Comparison of ENCODE assay signal across 8 cellular contexts in genomic region chr18:50401888-50402287, GRCh38. TPM values are rescaled to one million over a fixed set of nuclear protein-coding genes. Genes with fewer than 3 reads are reported as not detected.
A peak's percentile ranks its signal among the peaks of the same experiment; 100 is the strongest.
DNase-seq lines count a peak whose midpoint lies in the region; ATAC-seq, FAIRE-seq and TF ChIP-seq lines count a peak whose summit lies in the region.

No MANE protein-coding gene starts in this region.

- POLR2A ChIA-PET in HepG2 (lab: Yijun Ruan, JAX) = interaction anchor here (1.2 kb wide), 1 partner anchor 27 kb away, joined by 3 read pairs; the partner anchor contains the start of gene SKA1

- CTCF ChIA-PET in Calu3 (lab: Charles Lee) (no interaction called here), HepG2 (lab: Yijun Ruan, JAX; ENCODE audit: low intra/inter-chr PET ratio, low total read pairs) (no interaction called here)

- no peak overlapping the region for H3K4me3 Mint-ChIP-seq in Calu3 (ENCODE audit: low read depth, unreplicated experiment)
- H3K4me3 Mint-ChIP-seq in activated naive CD8-positive, alpha-beta T cell treated with anti-CD3 and anti-CD28 coated beads, Interleukin-2, amount 50 U/mL, for 24 hours = no peak overlapping the region

- H3K27me3 ChIP-seq in HepG2 (ENCODE audit: control insufficient read depth in 1 of 2, insufficient read depth in 2 of 2, low read length in 2 of 2) = no peaks in the 10 kb centered on the region; a peak in 1 of 5 replicates

- WGBS in HepG2 (ENCODE audit: low lambda C conversion rate) = 59% methylated on average over 2 of the region's 21 CpGs

- peak overlapping the region; percentile 37; the same call in 1 of the 2 replicates for H3K9ac ChIP-seq in HepG2 (ENCODE audit: insufficient read depth, low read depth, low read length)

- TF ChIP-seq CTCF in Calu3 (IDR thresholded peaks at IDR 0.05; ENCODE audit: unreplicated experiment) (no peak), HepG2 (CRISPR knock-in tag; IDR thresholded peaks at IDR 0.05) (peak; percentile 46)

- no peak overlapping the region for H2AFZ ChIP-seq in HepG2 (ENCODE audit: low read length)

- in situ Hi-C loops in HepG2 (cut with HindIII; ENCODE audit: extremely low pct_ligation_motif_present, low pct_unique_long_range_greater_than_20kb) (no loop called here), G401 (cut with HindIII; ENCODE audit: low sequenced_read_pairs) (no loop called here)

- H3K4me3 ChIP-seq in HepG2 (replicated peaks in 1 of 3; ENCODE audit: insufficient read depth in 1 of 3, low read depth in 2 of 3, low read length in 3 of 3) = peak overlapping the region in 1 of 3 experiments; percentile 42; a peak in 1 of 6 replicates

- H3K36me3 Mint-ChIP-seq in Calu3 (ENCODE audit: insufficient read depth, unreplicated experiment) = no peaks in the 10 kb centered on the region
- H3K36me3 Mint-ChIP-seq in activated naive CD8-positive, alpha-beta T cell treated with anti-CD3 and anti-CD28 coated beads, Interleukin-2, amount 50 U/mL, for 24 hours (ENCODE audit: low read depth) = no peaks in the 10 kb centered on the region

- FAIRE-seq in HepG2 (lab: Jason Lieb, UNC) = peak; percentile 47
- FAIRE-seq in frontal cortex (lab: Jason Lieb, UNC) = no peak

- no peaks in the 10 kb centered on the region for H3K9me3 ChIP-seq in HepG2 (ENCODE audit: low read length)

- BruUV-seq in Calu3 (replicated peaks; lab: Mats Ljungman, UMichigan) (no TSS peak), HepG2 (replicated peaks; lab: Mats Ljungman, UMichigan) (no TSS peak)

- no peaks in the 10 kb centered on the region for H3K79me2 ChIP-seq in HepG2 (ENCODE audit: insufficient read depth, low read length)

- peaks cover 11% of the 10 kb centered on the region for H3K4me1 Mint-ChIP-seq in Calu3 (ENCODE audit: low read depth, unreplicated experiment)
- H3K4me1 Mint-ChIP-seq in activated naive CD8-positive, alpha-beta T cell treated with anti-CD3 and anti-CD28 coated beads, Interleukin-2, amount 50 U/mL, for 24 hours = peaks cover 2% of the 10 kb centered on the region

- H3K27ac ChIP-seq in HepG2 (ENCODE audit: extremely low read length, insufficient read depth, low read length) = no peak overlapping the region

- peak; percentile 63 for ATAC-seq in activated naive CD8-positive, alpha-beta T cell treated with anti-CD3 and anti-CD28 coated beads, Interleukin-2, amount 50 U/mL, for 24 hours
- ATAC-seq in HepG2 (peak; percentile 96), GM21423 (IDR thresholded peaks at IDR 0.05; ENCODE audit: unreplicated experiment) (no peak), GM19395 (IDR thresholded peaks at IDR 0.05; ENCODE audit: unreplicated experiment) (no peak)

- TF ChIP-seq EP300 in Ishikawa (IDR thresholded peaks at IDR 0.05; ENCODE audit: borderline replicate concordance) (no peak), HepG2 (IDR thresholded peaks at IDR 0.05; ENCODE audit: low read depth in 2 of 2, low read length in 2 of 2) (0 out of 4 replicates have a peak, but pooled peaks of 1 of the 2 experiments have one; percentile 12), HepG2 (CRISPR knock-in tag; IDR thresholded peaks at IDR 0.05; ENCODE audit: borderline replicate concordance) (no peak)

- peaks cover 15% of the 10 kb centered on the region for H3K27me3 Mint-ChIP-seq in Calu3 (ENCODE audit: unreplicated experiment)
- H3K27me3 Mint-ChIP-seq in activated naive CD8-positive, alpha-beta T cell treated with anti-CD3 and anti-CD28 coated beads, Interleukin-2, amount 50 U/mL, for 24 hours = peaks cover 57% of the 10 kb centered on the region

- peak overlapping the region; percentile 55 for H3K4me2 ChIP-seq in HepG2 (ENCODE audit: low read depth, low read length)

- peaks cover 66% of the 10 kb centered on the region for H3K4me1 ChIP-seq in HepG2 (ENCODE audit: insufficient read depth, low read length)

- TF ChIP-seq RAD21 in Ishikawa (IDR thresholded peaks at IDR 0.05; ENCODE audit: low read depth) (no peak), HepG2 (CRISPR knock-in tag; IDR thresholded peaks at IDR 0.05) (peak; percentile 38; the same call in 1 of the 2 replicates)

- intact Hi-C loops in Calu3 (cut with micrococcal nuclease; ENCODE audit: unreplicated experiment) (no loop called here), HepG2 (cut with micrococcal nuclease; ENCODE audit: unreplicated experiment) (no loop called here)

- DNase-seq in Calu3 (peak; percentile 69), HepG2 (ENCODE audit: low spot score) (peak; percentile 77), frontal cortex (ENCODE audit: low spot score in 2 of 2) (no peak), G401 (ENCODE audit: low spot score) (no peak)
- peak; percentile 34 for DNase-seq in activated naive CD8-positive, alpha-beta T cell treated with anti-CD3 and anti-CD28 coated beads, Interleukin-2, amount 50 U/mL, for 24 hours

- H3K27ac Mint-ChIP-seq in Calu3 (ENCODE audit: unreplicated experiment) = no peak overlapping the region
- H3K27ac Mint-ChIP-seq in activated naive CD8-positive, alpha-beta T cell treated with anti-CD3 and anti-CD28 coated beads, Interleukin-2, amount 50 U/mL, for 24 hours = no peak overlapping the region

- TF ChIP-seq POLR2A in HepG2 (IDR thresholded peaks at IDR 0.05; ENCODE audit: insufficient read depth in 1 of 2, low read depth in 2 of 2, low read length in 2 of 2) = no peak

- H3K9me3 Mint-ChIP-seq in Calu3 (ENCODE audit: low read depth, unreplicated experiment) = no peaks in the 10 kb centered on the region
- H3K9me3 Mint-ChIP-seq in activated naive CD8-positive, alpha-beta T cell treated with anti-CD3 and anti-CD28 coated beads, Interleukin-2, amount 50 U/mL, for 24 hours = no peaks in the 10 kb centered on the region

- H4K20me1 ChIP-seq in HepG2 (ENCODE audit: insufficient read depth, low read length) = no peaks in the 10 kb centered on the region

- no peaks in the 10 kb centered on the region for H3K36me3 ChIP-seq in HepG2 (replicated peaks in 1 of 2; ENCODE audit: control insufficient read depth in 1 of 2, insufficient read depth in 2 of 2, low read length in 2 of 2)

TF ChIP-seq in Ishikawa, 13 proteins besides CTCF, POLR2A, EP300 and RAD21:
- peak; percentile 52 for TF ChIP-seq NFIC (IDR thresholded peaks at IDR 0.05)
- no peak for TF ChIP-seq MAX (IDR thresholded peaks at IDR 0.05)

TF ChIP-seq in HepG2, 621 proteins besides CTCF, POLR2A, EP300 and RAD21 (continues in another document):
- TF ChIP-seq HNF4A (CRISPR knock-in tag; IDR thresholded peaks at IDR 0.05) (peak; percentile 42; the same call in 1 of the 2 replicates), ZNF724P (CRISPR knock-in tag; IDR thresholded peaks at IDR 0.05; ENCODE audit: borderline replicate concordance) (0 out of 2 replicates have a peak, but pooled peaks have one; percentile 40), NCOA2 (CRISPR knock-in tag; IDR thresholded peaks at IDR 0.05) (no peak), IKZF5 (CRISPR knock-in tag; IDR thresholded peaks at IDR 0.05) (peak; percentile 54; the same call in 1 of the 2 replicates), ZSCAN25 (CRISPR knock-in tag; IDR thresholded peaks at IDR 0.05) (no peak), ZNF615 (CRISPR knock-in tag; IDR thresholded peaks at IDR 0.05; ENCODE audit: borderline replicate concordance) (no peak), PCBP1 (IDR thresholded peaks at IDR 0.05; ENCODE audit: borderline replicate concordance, low read depth, low read length) (peak; percentile 64; the same call in 1 of the 2 replicates)

RNA-seq across cellular contexts. Expression of gene SKA1, which starts 27.0 kb away (rescaled TPM):
- total RNA-seq in Calu3 (2022) = 20.3 and 22.5 TPM in 2 replicates
- total RNA-seq in HepG2 (2016; rRNA removed; fragmentation: Illumina TruSeq; extraction: Trizol) = 21.3 and 28.3 TPM in 2 replicates
- 6.7 and 10.0 TPM in 2 replicates for total RNA-seq in HepG2 (2016; cell fraction: cytosol; rRNA removed; fragmentation: Illumina TruSeq; extraction: Trizol; ENCODE audit: low read depth)
- total RNA-seq in HepG2 (2016; cell fraction: insoluble cytoplasmic fraction; rRNA removed; fragmentation: Illumina TruSeq; extraction: Trizol) = 20.6 and 27.1 TPM in 2 replicates
- 22.9 and 24.8 TPM in 2 replicates for total RNA-seq in HepG2 (2016; cell fraction: membrane; rRNA removed; fragmentation: Illumina TruSeq; extraction: Trizol)
- total RNA-seq in HepG2 (2016; cell fraction: nucleus; rRNA removed; fragmentation: Illumina TruSeq; extraction: Trizol) = 7.1 and 8.3 TPM in 2 replicates
- polyA plus RNA-seq in HepG2 (2011; rRNA removed) = 3.8 and 5.3 TPM in 2 replicates
- polyA plus RNA-seq in HepG2 (2011; cell fraction: cytosol; rRNA removed) = 2.9 and 3.6 TPM in 2 replicates
- polyA plus RNA-seq in HepG2 (2011; cell fraction: nucleus; rRNA removed) = 1.5 and 1.6 TPM in 2 replicates
- polyA plus RNA-seq in HepG2 (2012) = 2.5 and 3.5 TPM in 2 replicates
- polyA plus RNA-seq in HepG2 (2016; cell fraction: cytosol; fragmentation: Illumina TruSeq; extraction: Trizol; ENCODE audit: low read depth) = 4.4 and 5.1 TPM in 2 replicates
- 23.2 and 23.5 TPM in 2 replicates for polyA plus RNA-seq in HepG2 (2016; cell fraction: insoluble cytoplasmic fraction; fragmentation: Illumina TruSeq; extraction: Trizol; ENCODE audit: low read depth)
- polyA plus RNA-seq in HepG2 (2016; cell fraction: membrane; fragmentation: Illumina TruSeq; extraction: Trizol; ENCODE audit: low read depth) = 11.2 and 11.9 TPM in 2 replicates
- 11.8 and 12.4 TPM in 2 replicates for polyA plus RNA-seq in HepG2 (2016; cell fraction: nucleus; fragmentation: Illumina TruSeq; extraction: Trizol; ENCODE audit: insufficient read depth, low read depth)
- polyA minus RNA-seq in HepG2 (2011; rRNA and poly(A)+ RNA removed; ENCODE audit: low replicate concordance) = 2.7 and 11.2 TPM in 2 replicates
- 4.8 and 5.6 TPM in 2 replicates for polyA minus RNA-seq in HepG2 (2011; cell fraction: cytosol; rRNA and poly(A)+ RNA removed)
- 3.0 and 4.4 TPM in 2 replicates for polyA minus RNA-seq in HepG2 (2011; cell fraction: nucleus; rRNA and poly(A)+ RNA removed)
- 2.0 TPM for total RNA-seq in frontal cortex
- 16.7 and 32.6 TPM in 2 replicates for total RNA-seq in G401 (2014; rRNA removed; shearing (Covaris generic))

Comparison
In these comparisons a context has a peak if more than half of its experiments do, and no peak if none do; other contexts are left out.
1. DNase-seq: peak in Calu3 (single experiment), activated naive CD8-positive, alpha-beta T cell treated with anti-CD3 and anti-CD28 coated beads, Interleukin-2, amount 50 U/mL, for 24 hours (single experiment) and HepG2 (single experiment); none in frontal cortex (0 of 2) and G401 (single experiment).
2. ATAC-seq: peak in activated naive CD8-positive, alpha-beta T cell treated with anti-CD3 and anti-CD28 coated beads, Interleukin-2, amount 50 U/mL, for 24 hours (single experiment) and HepG2 (single experiment); none in GM21423 (single experiment) and GM19395 (single experiment).